Comparison of ENCODE assay signal across 29 cellular contexts in genomic region chr1:26043765-26044164, GRCh38. TPM values are rescaled to one million over a fixed set of nuclear protein-coding genes. Genes with fewer than 3 reads are reported as not detected.
"Had no signal": no experiment of that assay in that cellular context is flagged by ENCODE, and none has a peak within 500 bp of the region (broad histone marks: within the 10 kb centered on the region; RNA-seq: fewer than 3 reads in every experiment).

No MANE protein-coding gene starts in this region.

- H3K4me3 Mint-ChIP-seq: activated B cell treated with CpG ODN at 0.5 μM for 24 hours; activated CD4-positive, alpha-beta T cell treated with anti-CD3 and anti-CD28 coated beads, Interleukin-2, amount 10 ng/mL, durations not matched to agents 24 days and 14 days; activated CD8-positive, alpha-beta memory T cell treated with anti-CD3 and anti-CD28 coated beads, Interleukin-2, amount 10 ng/mL, durations not matched to agents 7 days and 5 days; activated naive CD4-positive, alpha-beta T cell treated with anti-CD3 and anti-CD28 coated beads, Interleukin-2, amount 50 U/mL, for 24 hours; activated T-cell treated with anti-CD3 and anti-CD28 coated beads, Interleukin-2, amount 50 U/mL, for 24 hours; activated T-helper 1 cell treated with anti-CD3 and anti-CD28 coated beads, Interleukin-12 subunit alpha, Interleukin-12 subunit beta, Interleukin-2, Interleukin-4 antibody, amounts not matched to agents 30 ng/mL and 10 ng/mL and 1 ng/mL, durations not matched to agents 14 hours and 24 hours and 36 hours; central memory CD8-positive, alpha-beta T cell; T-cell had no signal

- H3K9me3 Mint-ChIP-seq: activated B cell treated with CpG ODN at 0.5 μM for 24 hours; activated CD4-positive, alpha-beta T cell treated with anti-CD3 and anti-CD28 coated beads, Interleukin-2, amount 10 ng/mL, durations not matched to agents 24 days and 14 days; activated naive CD4-positive, alpha-beta T cell treated with anti-CD3 and anti-CD28 coated beads, Interleukin-2, amount 50 U/mL, for 24 hours; activated T-cell treated with anti-CD3 and anti-CD28 coated beads, Interleukin-2, amount 50 U/mL, for 24 hours; activated T-helper 1 cell treated with anti-CD3 and anti-CD28 coated beads, Interleukin-12 subunit alpha, Interleukin-12 subunit beta, Interleukin-2, Interleukin-4 antibody, amounts not matched to agents 30 ng/mL and 10 ng/mL and 1 ng/mL, durations not matched to agents 14 hours and 24 hours and 36 hours; central memory CD8-positive, alpha-beta T cell; T-cell had no signal

- H3K4me1 Mint-ChIP-seq: activated B cell treated with CpG ODN at 0.5 μM for 24 hours; activated CD4-positive, alpha-beta T cell treated with anti-CD3 and anti-CD28 coated beads, Interleukin-2, amount 10 ng/mL, durations not matched to agents 24 days and 14 days; activated CD8-positive, alpha-beta memory T cell treated with anti-CD3 and anti-CD28 coated beads, Interleukin-2, amount 10 ng/mL, durations not matched to agents 7 days and 5 days; activated naive CD4-positive, alpha-beta T cell treated with anti-CD3 and anti-CD28 coated beads, Interleukin-2, amount 50 U/mL, for 24 hours; central memory CD8-positive, alpha-beta T cell had no signal

- H3K36me3 Mint-ChIP-seq: activated CD8-positive, alpha-beta memory T cell treated with anti-CD3 and anti-CD28 coated beads, Interleukin-2, amount 10 ng/mL, durations not matched to agents 7 days and 5 days; activated naive CD4-positive, alpha-beta T cell treated with anti-CD3 and anti-CD28 coated beads, Interleukin-2, amount 50 U/mL, for 24 hours; T-cell had no signal

- H3K27ac Mint-ChIP-seq: activated B cell treated with CpG ODN at 0.5 μM for 24 hours; activated CD4-positive, alpha-beta T cell treated with anti-CD3 and anti-CD28 coated beads, Interleukin-2, amount 10 ng/mL, durations not matched to agents 24 days and 14 days; activated CD8-positive, alpha-beta memory T cell treated with anti-CD3 and anti-CD28 coated beads, Interleukin-2, amount 10 ng/mL, durations not matched to agents 7 days and 5 days; activated naive CD4-positive, alpha-beta T cell treated with anti-CD3 and anti-CD28 coated beads, Interleukin-2, amount 50 U/mL, for 24 hours; activated T-cell treated with anti-CD3 and anti-CD28 coated beads, Interleukin-2, amount 50 U/mL, for 24 hours; activated T-helper 1 cell treated with anti-CD3 and anti-CD28 coated beads, Interleukin-12 subunit alpha, Interleukin-12 subunit beta, Interleukin-2, Interleukin-4 antibody, amounts not matched to agents 30 ng/mL and 10 ng/mL and 1 ng/mL, durations not matched to agents 14 hours and 24 hours and 36 hours; T-cell had no signal

- DNase-seq: activated B cell treated with CpG ODN at 0.5 μM for 24 hours; activated CD4-positive, alpha-beta T cell treated with anti-CD3 and anti-CD28 coated beads for 1 hour; activated CD4-positive, alpha-beta T cell treated with anti-CD3 and anti-CD28 coated beads, Interleukin-2, amount 10 ng/mL, durations not matched to agents 24 days and 14 days; activated CD4-positive, alpha-beta T cell treated with anti-CD3 and anti-CD28 coated beads, Interleukin-2, amount 50 U/mL, for 48 hours; activated CD8-positive, alpha-beta memory T cell treated with anti-CD3 and anti-CD28 coated beads, Interleukin-2, amount 10 ng/mL, durations not matched to agents 7 days and 5 days; activated effector memory CD4-positive, alpha-beta T cell treated with Interleukin-2 at 50 U/mL for 16 hours; activated naive CD4-positive, alpha-beta T cell; IMR-90; KG1; NCI-H1092; NCI-H1417 treated with DMSO at 0.1 percent for 48 hours; NCI-H1694; NCI-H2029; NCI-H2107; NCI-H345; NCI-H510A; NCI-H69; NK-92 treated with Interleukin-12 subunit alpha and Interleukin-12 subunit beta, amount 100 ng/mL, for 24 hours; SIG-M5; T-cell; T-helper 2 cell; T1000 had no signal

RNA-seq across cellular contexts. Expression of gene SLC30A2, which starts 2.2 kb away (rescaled TPM):
- total RNA-seq: activated B cell treated with CpG ODN at 0.5 μM for 24 hours; activated CD4-positive, alpha-beta T cell treated with anti-CD3 and anti-CD28 coated beads, Interleukin-2, amount 10 ng/mL, durations not matched to agents 24 days and 14 days; activated CD8-positive, alpha-beta memory T cell treated with anti-CD3 and anti-CD28 coated beads, Interleukin-2, amount 10 ng/mL, durations not matched to agents 7 days and 5 days; activated T-helper 1 cell treated with anti-CD3 and anti-CD28 coated beads, Interleukin-12 subunit alpha, Interleukin-12 subunit beta, Interleukin-2, Interleukin-4 antibody, amounts not matched to agents 30 ng/mL and 10 ng/mL and 1 ng/mL, durations not matched to agents 14 hours and 24 hours and 36 hours; aorta; IMR-90; LHCN-M2; RPMI7951 had no signal

RNA-seq across cellular contexts. Expression of gene EXTL1, which starts 22.2 kb away (rescaled TPM):
- total RNA-seq: activated B cell treated with CpG ODN at 0.5 μM for 24 hours; activated CD4-positive, alpha-beta T cell treated with anti-CD3 and anti-CD28 coated beads, Interleukin-2, amount 10 ng/mL, durations not matched to agents 24 days and 14 days; activated CD8-positive, alpha-beta memory T cell treated with anti-CD3 and anti-CD28 coated beads, Interleukin-2, amount 10 ng/mL, durations not matched to agents 7 days and 5 days had no signal

RNA-seq across cellular contexts. Expression of gene TRIM63, which starts 23.7 kb away (rescaled TPM):
- total RNA-seq: activated B cell treated with CpG ODN at 0.5 μM for 24 hours; activated CD4-positive, alpha-beta T cell treated with anti-CD3 and anti-CD28 coated beads, Interleukin-2, amount 10 ng/mL, durations not matched to agents 24 days and 14 days; activated CD8-positive, alpha-beta memory T cell treated with anti-CD3 and anti-CD28 coated beads, Interleukin-2, amount 10 ng/mL, durations not matched to agents 7 days and 5 days; activated T-helper 1 cell treated with anti-CD3 and anti-CD28 coated beads, Interleukin-12 subunit alpha, Interleukin-12 subunit beta, Interleukin-2, Interleukin-4 antibody, amounts not matched to agents 30 ng/mL and 10 ng/mL and 1 ng/mL, durations not matched to agents 14 hours and 24 hours and 36 hours; IMR-90; LHCN-M2; T-cell had no signal
